ENCODE assay signal across 1 cellular context in genomic region chr11:83649468-83649915, GRCh38.
TF ChIP-seq lines count a peak whose summit lies in the region.

No MANE protein-coding gene starts in this region.

TF ChIP-seq in WTC11, 78 proteins besides CTCF, POLR2A, EP300 and RAD21 (continued from another document):
- TF ChIP-seq EMX1 (CRISPR knock-in tag; IDR thresholded peaks at IDR 0.05) (no peak), ZNF219 (CRISPR knock-in tag; IDR thresholded peaks at IDR 0.05; ENCODE audit: borderline replicate concordance) (no peak), IRF1 (CRISPR knock-in tag; IDR thresholded peaks at IDR 0.05) (no peak), KAT7 (CRISPR knock-in tag; IDR thresholded peaks at IDR 0.05; ENCODE audit: borderline replicate concordance) (no peak), ZNF317 (CRISPR knock-in tag; IDR thresholded peaks at IDR 0.05; ENCODE audit: borderline replicate concordance, low read depth) (no peak), FOXP1 (CRISPR knock-in tag; IDR thresholded peaks at IDR 0.05; ENCODE audit: borderline replicate concordance) (no peak), NR3C1 (CRISPR knock-in tag; conservative IDR thresholded peaks at IDR 0.05; ENCODE audit: low read depth) (no peak), ZNF138 (CRISPR knock-in tag; conservative IDR thresholded peaks at IDR 0.05) (no peak), ZNF425 (CRISPR knock-in tag; conservative IDR thresholded peaks at IDR 0.05) (no peak), ZBTB21 (CRISPR knock-in tag; IDR thresholded peaks at IDR 0.05; ENCODE audit: borderline replicate concordance) (no peak), ZNF263 (CRISPR knock-in tag; IDR thresholded peaks at IDR 0.05; ENCODE audit: low read depth) (no peak)
- TF ChIP-seq, protein P1, sequence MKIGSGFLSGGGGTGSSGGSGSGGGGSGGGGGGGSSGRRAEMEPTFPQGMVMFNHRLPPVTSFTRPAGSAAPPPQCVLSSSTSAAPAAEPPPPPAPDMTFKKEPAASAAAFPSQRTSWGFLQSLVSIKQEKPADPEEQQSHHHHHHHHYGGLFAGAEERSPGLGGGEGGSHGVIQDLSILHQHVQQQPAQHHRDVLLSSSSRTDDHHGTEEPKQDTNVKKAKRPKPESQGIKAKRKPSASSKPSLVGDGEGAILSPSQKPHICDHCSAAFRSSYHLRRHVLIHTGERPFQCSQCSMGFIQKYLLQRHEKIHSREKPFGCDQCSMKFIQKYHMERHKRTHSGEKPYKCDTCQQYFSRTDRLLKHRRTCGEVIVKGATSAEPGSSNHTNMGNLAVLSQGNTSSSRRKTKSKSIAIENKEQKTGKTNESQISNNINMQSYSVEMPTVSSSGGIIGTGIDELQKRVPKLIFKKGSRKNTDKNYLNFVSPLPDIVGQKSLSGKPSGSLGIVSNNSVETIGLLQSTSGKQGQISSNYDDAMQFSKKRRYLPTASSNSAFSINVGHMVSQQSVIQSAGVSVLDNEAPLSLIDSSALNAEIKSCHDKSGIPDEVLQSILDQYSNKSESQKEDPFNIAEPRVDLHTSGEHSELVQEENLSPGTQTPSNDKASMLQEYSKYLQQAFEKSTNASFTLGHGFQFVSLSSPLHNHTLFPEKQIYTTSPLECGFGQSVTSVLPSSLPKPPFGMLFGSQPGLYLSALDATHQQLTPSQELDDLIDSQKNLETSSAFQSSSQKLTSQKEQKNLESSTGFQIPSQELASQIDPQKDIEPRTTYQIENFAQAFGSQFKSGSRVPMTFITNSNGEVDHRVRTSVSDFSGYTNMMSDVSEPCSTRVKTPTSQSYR (CRISPR knock-in tag; IDR thresholded peaks at IDR 0.05), result no peak
- TF ChIP-seq, protein P2, sequence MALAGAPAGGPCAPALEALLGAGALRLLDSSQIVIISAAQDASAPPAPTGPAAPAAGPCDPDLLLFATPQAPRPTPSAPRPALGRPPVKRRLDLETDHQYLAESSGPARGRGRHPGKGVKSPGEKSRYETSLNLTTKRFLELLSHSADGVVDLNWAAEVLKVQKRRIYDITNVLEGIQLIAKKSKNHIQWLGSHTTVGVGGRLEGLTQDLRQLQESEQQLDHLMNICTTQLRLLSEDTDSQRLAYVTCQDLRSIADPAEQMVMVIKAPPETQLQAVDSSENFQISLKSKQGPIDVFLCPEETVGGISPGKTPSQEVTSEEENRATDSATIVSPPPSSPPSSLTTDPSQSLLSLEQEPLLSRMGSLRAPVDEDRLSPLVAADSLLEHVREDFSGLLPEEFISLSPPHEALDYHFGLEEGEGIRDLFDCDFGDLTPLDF (CRISPR knock-in tag; IDR thresholded peaks at IDR 0.05), result no peak
- TF ChIP-seq, protein P3, sequence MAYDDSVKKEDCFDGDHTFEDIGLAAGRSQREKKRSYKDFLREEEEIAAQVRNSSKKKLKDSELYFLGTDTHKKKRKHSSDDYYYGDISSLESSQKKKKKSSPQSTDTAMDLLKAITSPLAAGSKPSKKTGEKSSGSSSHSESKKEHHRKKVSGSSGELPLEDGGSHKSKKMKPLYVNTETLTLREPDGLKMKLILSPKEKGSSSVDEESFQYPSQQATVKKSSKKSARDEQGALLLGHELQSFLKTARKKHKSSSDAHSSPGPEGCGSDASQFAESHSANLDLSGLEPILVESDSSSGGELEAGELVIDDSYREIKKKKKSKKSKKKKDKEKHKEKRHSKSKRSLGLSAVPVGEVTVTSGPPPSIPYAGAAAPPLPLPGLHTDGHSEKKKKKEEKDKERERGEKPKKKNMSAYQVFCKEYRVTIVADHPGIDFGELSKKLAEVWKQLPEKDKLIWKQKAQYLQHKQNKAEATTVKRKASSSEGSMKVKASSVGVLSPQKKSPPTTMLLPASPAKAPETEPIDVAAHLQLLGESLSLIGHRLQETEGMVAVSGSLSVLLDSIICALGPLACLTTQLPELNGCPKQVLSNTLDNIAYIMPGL (CRISPR knock-in tag; IDR thresholded peaks at IDR 0.05), result no peak
